Comparison of ENCODE assay signal across 1 cellular context in genomic region chr17:47949197-47949759, GRCh38.
TF ChIP-seq lines count a peak whose summit lies in the region.

No MANE protein-coding gene starts in this region.

TF ChIP-seq in HepG2, 621 proteins besides CTCF, POLR2A, EP300 and RAD21 (continued from another document):
- TF ChIP-seq, protein P1, sequence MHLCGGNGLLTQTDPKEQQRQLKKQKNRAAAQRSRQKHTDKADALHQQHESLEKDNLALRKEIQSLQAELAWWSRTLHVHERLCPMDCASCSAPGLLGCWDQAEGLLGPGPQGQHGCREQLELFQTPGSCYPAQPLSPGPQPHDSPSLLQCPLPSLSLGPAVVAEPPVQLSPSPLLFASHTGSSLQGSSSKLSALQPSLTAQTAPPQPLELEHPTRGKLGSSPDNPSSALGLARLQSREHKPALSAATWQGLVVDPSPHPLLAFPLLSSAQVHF (CRISPR knock-in tag; IDR thresholded peaks at IDR 0.05): no peak
- TF ChIP-seq KDM5A (IDR thresholded peaks at IDR 0.05; ENCODE audit: borderline replicate concordance, low read length) (peak; percentile 74; the same call in 1 of the 2 replicates), NFIB (CRISPR knock-in tag; IDR thresholded peaks at IDR 0.05; ENCODE audit: borderline replicate concordance) (peak; percentile 70; the same call in 1 of the 2 replicates), ZFP37 (CRISPR knock-in tag; IDR thresholded peaks at IDR 0.05; ENCODE audit: borderline replicate concordance) (no peak), EHMT2 (IDR thresholded peaks at IDR 0.05; ENCODE audit: borderline replicate concordance, low read depth, low read length) (no peak), HDAC1 (CRISPR knock-in tag; IDR thresholded peaks at IDR 0.05) (peak; percentile 59; the same call in 1 of the 2 replicates)
- TF ChIP-seq, protein P2, sequence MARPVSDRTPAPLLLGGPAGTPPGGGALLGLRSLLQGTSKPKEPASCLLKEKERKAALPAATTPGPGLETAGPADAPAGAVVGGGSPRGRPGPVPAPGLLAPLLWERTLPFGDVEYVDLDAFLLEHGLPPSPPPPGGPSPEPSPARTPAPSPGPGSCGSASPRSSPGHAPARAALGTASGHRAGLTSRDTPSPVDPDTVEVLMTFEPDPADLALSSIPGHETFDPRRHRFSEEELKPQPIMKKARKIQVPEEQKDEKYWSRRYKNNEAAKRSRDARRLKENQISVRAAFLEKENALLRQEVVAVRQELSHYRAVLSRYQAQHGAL (CRISPR knock-in tag; IDR thresholded peaks at IDR 0.05; ENCODE audit: not compliant biosample characterization): no peak
- TF ChIP-seq, protein P3, sequence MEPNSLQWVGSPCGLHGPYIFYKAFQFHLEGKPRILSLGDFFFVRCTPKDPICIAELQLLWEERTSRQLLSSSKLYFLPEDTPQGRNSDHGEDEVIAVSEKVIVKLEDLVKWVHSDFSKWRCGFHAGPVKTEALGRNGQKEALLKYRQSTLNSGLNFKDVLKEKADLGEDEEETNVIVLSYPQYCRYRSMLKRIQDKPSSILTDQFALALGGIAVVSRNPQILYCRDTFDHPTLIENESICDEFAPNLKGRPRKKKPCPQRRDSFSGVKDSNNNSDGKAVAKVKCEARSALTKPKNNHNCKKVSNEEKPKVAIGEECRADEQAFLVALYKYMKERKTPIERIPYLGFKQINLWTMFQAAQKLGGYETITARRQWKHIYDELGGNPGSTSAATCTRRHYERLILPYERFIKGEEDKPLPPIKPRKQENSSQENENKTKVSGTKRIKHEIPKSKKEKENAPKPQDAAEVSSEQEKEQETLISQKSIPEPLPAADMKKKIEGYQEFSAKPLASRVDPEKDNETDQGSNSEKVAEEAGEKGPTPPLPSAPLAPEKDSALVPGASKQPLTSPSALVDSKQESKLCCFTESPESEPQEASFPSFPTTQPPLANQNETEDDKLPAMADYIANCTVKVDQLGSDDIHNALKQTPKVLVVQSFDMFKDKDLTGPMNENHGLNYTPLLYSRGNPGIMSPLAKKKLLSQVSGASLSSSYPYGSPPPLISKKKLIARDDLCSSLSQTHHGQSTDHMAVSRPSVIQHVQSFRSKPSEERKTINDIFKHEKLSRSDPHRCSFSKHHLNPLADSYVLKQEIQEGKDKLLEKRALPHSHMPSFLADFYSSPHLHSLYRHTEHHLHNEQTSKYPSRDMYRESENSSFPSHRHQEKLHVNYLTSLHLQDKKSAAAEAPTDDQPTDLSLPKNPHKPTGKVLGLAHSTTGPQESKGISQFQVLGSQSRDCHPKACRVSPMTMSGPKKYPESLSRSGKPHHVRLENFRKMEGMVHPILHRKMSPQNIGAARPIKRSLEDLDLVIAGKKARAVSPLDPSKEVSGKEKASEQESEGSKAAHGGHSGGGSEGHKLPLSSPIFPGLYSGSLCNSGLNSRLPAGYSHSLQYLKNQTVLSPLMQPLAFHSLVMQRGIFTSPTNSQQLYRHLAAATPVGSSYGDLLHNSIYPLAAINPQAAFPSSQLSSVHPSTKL (CRISPR knock-in tag; IDR thresholded peaks at IDR 0.05): peak; percentile 45; the same call in 1 of the 2 replicates
- TF ChIP-seq, protein P4, sequence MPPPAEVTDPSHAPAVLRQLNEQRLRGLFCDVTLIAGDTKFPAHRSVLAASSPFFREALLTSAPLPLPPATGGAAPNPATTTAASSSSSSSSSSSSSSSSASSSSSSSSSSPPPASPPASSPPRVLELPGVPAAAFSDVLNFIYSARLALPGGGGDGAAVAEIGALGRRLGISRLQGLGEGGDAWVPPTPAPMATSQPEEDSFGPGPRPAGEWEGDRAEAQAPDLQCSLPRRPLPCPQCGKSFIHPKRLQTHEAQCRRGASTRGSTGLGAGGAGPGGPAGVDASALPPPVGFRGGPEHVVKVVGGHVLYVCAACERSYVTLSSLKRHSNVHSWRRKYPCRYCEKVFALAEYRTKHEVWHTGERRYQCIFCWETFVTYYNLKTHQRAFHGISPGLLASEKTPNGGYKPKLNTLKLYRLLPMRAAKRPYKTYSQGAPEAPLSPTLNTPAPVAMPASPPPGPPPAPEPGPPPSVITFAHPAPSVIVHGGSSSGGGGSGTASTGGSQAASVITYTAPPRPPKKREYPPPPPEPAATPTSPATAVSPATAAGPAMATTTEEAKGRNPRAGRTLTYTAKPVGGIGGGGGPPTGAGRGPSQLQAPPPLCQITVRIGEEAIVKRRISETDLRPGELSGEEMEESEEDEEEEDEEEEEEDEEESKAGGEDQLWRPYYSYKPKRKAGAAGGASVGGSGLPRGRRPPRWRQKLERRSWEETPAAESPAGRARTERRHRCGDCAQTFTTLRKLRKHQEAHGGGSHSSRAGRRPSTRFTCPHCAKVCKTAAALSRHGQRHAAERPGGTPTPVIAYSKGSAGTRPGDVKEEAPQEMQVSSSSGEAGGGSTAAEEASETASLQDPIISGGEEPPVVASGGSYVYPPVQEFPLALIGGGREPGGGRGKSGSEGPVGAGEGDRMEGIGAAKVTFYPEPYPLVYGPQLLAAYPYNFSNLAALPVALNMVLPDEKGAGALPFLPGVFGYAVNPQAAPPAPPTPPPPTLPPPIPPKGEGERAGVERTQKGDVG (CRISPR knock-in tag; IDR thresholded peaks at IDR 0.05; ENCODE audit: borderline replicate concordance): 0 out of 2 replicates have a peak, but pooled peaks have one; percentile 24
